In the genomic region with DNA sequence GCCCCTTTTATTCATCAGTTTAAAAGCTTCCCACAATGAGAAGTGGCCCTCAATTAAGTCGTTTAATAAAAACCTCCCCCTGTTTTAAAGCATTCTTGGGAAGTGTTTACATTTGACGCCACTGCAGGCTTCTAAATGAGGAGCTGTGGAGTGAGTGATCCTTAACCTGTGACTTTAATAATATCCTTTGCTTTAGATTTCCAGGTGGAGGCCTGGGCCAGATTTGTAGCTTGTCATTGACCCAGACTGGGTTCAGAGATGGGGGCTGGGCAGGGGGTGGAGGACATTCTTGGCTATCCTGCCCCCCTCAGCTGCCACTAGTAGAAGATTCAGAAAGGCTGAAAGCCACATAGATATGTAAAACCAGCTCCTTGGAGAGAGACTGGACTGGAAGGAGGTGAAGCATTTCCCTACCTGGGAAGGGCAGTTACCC, we compare ENCODE assay signal across 1 cellular context.
A peak's percentile ranks its signal among the peaks of the same experiment; 100 is the strongest.
TF ChIP-seq lines count a peak whose summit lies in the region.

No MANE protein-coding gene starts in this region.

TF ChIP-seq in GM23338, 12 proteins besides CTCF, POLR2A, EP300 and RAD21 (continued from another document):
- TF ChIP-seq ZNF331 (CRISPR knock-in tag; IDR thresholded peaks at IDR 0.05; ENCODE audit: low read depth), result 0 out of 2 replicates have a peak, but pooled peaks have one; percentile 23
- TF ChIP-seq EZH2 (IDR thresholded peaks at IDR 0.05; ENCODE audit: low read depth, unreplicated experiment), result no peak
- TF ChIP-seq, protein P1, sequence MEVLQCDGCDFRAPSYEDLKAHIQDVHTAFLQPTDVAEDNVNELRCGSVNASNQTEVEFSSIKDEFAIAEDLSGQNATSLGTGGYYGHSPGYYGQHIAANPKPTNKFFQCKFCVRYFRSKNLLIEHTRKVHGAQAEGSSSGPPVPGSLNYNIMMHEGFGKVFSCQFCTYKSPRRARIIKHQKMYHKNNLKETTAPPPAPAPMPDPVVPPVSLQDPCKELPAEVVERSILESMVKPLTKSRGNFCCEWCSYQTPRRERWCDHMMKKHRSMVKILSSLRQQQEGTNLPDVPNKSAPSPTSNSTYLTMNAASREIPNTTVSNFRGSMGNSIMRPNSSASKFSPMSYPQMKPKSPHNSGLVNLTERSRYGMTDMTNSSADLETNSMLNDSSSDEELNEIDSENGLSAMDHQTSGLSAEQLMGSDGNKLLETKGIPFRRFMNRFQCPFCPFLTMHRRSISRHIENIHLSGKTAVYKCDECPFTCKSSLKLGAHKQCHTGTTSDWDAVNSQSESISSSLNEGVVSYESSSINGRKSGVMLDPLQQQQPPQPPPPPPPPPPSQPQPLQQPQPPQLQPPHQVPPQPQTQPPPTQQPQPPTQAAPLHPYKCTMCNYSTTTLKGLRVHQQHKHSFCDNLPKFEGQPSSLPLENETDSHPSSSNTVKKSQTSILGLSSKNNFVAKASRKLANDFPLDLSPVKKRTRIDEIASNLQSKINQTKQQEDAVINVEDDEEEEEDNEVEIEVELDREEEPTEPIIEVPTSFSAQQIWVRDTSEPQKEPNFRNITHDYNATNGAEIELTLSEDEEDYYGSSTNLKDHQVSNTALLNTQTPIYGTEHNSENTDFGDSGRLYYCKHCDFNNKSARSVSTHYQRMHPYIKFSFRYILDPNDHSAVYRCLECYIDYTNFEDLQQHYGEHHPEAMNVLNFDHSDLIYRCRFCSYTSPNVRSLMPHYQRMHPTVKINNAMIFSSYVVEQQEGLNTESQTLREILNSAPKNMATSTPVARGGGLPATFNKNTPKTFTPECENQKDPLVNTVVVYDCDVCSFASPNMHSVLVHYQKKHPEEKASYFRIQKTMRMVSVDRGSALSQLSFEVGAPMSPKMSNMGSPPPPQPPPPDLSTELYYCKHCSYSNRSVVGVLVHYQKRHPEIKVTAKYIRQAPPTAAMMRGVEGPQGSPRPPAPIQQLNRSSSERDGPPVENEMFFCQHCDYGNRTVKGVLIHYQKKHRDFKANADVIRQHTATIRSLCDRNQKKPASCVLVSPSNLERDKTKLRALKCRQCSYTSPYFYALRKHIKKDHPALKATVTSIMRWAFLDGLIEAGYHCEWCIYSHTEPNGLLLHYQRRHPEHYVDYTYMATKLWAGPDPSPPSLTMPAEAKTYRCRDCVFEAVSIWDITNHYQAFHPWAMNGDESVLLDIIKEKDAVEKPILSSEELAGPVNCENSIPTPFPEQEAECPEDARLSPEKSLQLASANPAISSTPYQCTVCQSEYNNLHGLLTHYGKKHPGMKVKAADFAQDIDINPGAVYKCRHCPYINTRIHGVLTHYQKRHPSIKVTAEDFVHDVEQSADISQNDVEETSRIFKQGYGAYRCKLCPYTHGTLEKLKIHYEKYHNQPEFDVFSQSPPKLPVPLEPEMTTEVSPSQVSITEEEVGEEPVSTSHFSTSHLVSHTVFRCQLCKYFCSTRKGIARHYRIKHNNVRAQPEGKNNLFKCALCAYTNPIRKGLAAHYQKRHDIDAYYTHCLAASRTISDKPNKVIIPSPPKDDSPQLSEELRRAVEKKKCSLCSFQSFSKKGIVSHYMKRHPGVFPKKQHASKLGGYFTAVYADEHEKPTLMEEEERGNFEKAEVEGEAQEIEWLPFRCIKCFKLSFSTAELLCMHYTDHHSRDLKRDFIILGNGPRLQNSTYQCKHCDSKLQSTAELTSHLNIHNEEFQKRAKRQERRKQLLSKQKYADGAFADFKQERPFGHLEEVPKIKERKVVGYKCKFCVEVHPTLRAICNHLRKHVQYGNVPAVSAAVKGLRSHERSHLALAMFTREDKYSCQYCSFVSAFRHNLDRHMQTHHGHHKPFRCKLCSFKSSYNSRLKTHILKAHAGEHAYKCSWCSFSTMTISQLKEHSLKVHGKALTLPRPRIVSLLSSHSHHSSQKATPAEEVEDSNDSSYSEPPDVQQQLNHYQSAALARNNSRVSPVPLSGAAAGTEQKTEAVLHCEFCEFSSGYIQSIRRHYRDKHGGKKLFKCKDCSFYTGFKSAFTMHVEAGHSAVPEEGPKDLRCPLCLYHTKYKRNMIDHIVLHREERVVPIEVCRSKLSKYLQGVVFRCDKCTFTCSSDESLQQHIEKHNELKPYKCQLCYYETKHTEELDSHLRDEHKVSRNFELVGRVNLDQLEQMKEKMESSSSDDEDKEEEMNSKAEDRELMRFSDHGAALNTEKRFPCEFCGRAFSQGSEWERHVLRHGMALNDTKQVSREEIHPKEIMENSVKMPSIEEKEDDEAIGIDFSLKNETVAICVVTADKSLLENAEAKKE (CRISPR knock-in tag; IDR thresholded peaks at IDR 0.05), result peak; percentile 72; the same call in 1 of the 2 replicates
- TF ChIP-seq STAT1 (IDR thresholded peaks at IDR 0.05; ENCODE audit: unreplicated experiment), result no peak
- TF ChIP-seq ZNF114 (CRISPR knock-in tag; IDR thresholded peaks at IDR 0.05), result no peak
- TF ChIP-seq, protein P2, sequence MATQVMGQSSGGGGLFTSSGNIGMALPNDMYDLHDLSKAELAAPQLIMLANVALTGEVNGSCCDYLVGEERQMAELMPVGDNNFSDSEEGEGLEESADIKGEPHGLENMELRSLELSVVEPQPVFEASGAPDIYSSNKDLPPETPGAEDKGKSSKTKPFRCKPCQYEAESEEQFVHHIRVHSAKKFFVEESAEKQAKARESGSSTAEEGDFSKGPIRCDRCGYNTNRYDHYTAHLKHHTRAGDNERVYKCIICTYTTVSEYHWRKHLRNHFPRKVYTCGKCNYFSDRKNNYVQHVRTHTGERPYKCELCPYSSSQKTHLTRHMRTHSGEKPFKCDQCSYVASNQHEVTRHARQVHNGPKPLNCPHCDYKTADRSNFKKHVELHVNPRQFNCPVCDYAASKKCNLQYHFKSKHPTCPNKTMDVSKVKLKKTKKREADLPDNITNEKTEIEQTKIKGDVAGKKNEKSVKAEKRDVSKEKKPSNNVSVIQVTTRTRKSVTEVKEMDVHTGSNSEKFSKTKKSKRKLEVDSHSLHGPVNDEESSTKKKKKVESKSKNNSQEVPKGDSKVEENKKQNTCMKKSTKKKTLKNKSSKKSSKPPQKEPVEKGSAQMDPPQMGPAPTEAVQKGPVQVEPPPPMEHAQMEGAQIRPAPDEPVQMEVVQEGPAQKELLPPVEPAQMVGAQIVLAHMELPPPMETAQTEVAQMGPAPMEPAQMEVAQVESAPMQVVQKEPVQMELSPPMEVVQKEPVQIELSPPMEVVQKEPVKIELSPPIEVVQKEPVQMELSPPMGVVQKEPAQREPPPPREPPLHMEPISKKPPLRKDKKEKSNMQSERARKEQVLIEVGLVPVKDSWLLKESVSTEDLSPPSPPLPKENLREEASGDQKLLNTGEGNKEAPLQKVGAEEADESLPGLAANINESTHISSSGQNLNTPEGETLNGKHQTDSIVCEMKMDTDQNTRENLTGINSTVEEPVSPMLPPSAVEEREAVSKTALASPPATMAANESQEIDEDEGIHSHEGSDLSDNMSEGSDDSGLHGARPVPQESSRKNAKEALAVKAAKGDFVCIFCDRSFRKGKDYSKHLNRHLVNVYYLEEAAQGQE (IDR thresholded peaks at IDR 0.05; ENCODE audit: unreplicated experiment), result no peak
- TF ChIP-seq NANOG (IDR thresholded peaks at IDR 0.05; ENCODE audit: borderline replicate concordance), result peak; percentile 53; the same call in 1 of the 2 replicates
- TF ChIP-seq JUNB (IDR thresholded peaks at IDR 0.05; ENCODE audit: unreplicated experiment), result no peak
- no peak for TF ChIP-seq EZH2phosphoT487 (IDR thresholded peaks at IDR 0.05; ENCODE audit: unreplicated experiment)
- TF ChIP-seq, protein P3, sequence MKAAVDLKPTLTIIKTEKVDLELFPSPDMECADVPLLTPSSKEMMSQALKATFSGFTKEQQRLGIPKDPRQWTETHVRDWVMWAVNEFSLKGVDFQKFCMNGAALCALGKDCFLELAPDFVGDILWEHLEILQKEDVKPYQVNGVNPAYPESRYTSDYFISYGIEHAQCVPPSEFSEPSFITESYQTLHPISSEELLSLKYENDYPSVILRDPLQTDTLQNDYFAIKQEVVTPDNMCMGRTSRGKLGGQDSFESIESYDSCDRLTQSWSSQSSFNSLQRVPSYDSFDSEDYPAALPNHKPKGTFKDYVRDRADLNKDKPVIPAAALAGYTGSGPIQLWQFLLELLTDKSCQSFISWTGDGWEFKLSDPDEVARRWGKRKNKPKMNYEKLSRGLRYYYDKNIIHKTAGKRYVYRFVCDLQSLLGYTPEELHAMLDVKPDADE (IDR thresholded peaks at IDR 0.05), result no peak
- TF ChIP-seq POLR2AphosphoS5 (IDR thresholded peaks at IDR 0.05; ENCODE audit: low read depth), result peak; percentile 51; the same call in 1 of the 2 replicates
